In the genomic region with DNA sequence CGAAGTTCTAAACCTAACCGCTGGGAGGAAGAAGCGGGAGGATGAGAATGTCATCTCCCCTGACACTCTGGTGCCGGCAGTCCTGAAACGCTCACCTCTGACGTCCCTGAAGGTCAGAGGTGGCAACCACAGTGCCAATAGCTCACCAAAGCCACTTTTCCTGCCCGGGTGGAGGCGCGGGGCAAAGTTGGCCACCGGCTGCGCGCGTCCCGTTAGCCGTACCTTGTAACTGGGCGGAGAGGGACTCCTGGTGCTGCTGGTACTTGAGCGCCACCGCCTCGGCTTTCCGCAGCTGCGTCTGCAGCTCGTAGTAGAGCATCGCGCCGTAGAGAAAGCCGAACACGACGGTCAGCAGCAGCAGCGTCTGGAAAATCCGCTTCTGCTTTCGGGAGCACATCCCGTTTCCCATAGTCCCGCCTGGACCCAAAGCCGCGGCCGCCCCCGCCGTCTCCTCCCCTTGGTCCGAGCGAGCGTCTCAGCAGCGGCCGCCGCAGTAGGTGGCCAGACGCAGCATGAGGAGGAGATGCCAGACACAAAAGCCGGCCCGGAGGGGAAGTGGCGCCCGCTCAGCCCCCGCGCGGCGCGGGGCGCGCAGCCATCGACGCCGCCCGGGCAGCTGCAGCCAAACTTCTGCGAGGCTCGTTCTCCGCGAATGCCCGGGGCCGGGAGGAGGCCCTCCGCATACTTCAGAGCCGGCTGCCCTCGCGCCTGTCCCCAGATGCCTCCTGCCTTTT, we compare ENCODE assay signal across 1 cellular context.
A peak's percentile ranks its signal among the peaks of the same experiment; 100 is the strongest.
TF ChIP-seq lines count a peak whose summit lies in the region.

No MANE protein-coding gene starts in this region.

TF ChIP-seq in HepG2, 621 proteins besides CTCF, POLR2A, EP300 and RAD21 (continued from another document and continues in another):
- TF ChIP-seq, protein P1, sequence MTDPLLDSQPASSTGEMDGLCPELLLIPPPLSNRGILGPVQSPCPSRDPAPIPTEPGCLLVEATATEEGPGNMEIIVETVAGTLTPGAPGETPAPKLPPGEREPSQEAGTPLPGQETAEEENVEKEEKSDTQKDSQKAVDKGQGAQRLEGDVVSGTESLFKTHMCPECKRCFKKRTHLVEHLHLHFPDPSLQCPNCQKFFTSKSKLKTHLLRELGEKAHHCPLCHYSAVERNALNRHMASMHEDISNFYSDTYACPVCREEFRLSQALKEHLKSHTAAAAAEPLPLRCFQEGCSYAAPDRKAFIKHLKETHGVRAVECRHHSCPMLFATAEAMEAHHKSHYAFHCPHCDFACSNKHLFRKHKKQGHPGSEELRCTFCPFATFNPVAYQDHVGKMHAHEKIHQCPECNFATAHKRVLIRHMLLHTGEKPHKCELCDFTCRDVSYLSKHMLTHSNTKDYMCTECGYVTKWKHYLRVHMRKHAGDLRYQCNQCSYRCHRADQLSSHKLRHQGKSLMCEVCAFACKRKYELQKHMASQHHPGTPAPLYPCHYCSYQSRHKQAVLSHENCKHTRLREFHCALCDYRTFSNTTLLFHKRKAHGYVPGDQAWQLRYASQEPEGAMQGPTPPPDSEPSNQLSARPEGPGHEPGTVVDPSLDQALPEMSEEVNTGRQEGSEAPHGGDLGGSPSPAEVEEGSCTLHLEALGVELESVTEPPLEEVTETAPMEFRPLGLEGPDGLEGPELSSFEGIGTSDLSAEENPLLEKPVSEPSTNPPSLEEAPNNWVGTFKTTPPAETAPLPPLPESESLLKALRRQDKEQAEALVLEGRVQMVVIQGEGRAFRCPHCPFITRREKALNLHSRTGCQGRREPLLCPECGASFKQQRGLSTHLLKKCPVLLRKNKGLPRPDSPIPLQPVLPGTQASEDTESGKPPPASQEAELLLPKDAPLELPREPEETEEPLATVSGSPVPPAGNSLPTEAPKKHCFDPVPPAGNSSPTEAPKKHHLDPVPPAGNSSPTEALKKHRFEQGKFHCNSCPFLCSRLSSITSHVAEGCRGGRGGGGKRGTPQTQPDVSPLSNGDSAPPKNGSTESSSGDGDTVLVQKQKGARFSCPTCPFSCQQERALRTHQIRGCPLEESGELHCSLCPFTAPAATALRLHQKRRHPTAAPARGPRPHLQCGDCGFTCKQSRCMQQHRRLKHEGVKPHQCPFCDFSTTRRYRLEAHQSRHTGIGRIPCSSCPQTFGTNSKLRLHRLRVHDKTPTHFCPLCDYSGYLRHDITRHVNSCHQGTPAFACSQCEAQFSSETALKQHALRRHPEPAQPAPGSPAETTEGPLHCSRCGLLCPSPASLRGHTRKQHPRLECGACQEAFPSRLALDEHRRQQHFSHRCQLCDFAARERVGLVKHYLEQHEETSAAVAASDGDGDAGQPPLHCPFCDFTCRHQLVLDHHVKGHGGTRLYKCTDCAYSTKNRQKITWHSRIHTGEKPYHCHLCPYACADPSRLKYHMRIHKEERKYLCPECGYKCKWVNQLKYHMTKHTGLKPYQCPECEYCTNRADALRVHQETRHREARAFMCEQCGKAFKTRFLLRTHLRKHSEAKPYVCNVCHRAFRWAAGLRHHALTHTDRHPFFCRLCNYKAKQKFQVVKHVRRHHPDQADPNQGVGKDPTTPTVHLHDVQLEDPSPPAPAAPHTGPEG (CRISPR knock-in tag; IDR thresholded peaks at IDR 0.05) = no peak; the same call in 1 of the 2 replicates
- TF ChIP-seq ZNF101 (CRISPR knock-in tag; IDR thresholded peaks at IDR 0.05; ENCODE audit: borderline replicate concordance, low read depth) (no peak; the same call in 1 of the 2 replicates), ZNF138 (CRISPR knock-in tag; IDR thresholded peaks at IDR 0.05; ENCODE audit: low read depth) (no peak), FOXK2 (IDR thresholded peaks at IDR 0.05) (no peak), TAF15 (IDR thresholded peaks at IDR 0.05; ENCODE audit: low read depth, low read length, poor library complexity, severe bottlenecking) (no peak), ZNF557 (CRISPR knock-in tag; IDR thresholded peaks at IDR 0.05) (no peak), ZNF790 (CRISPR knock-in tag; IDR thresholded peaks at IDR 0.05; ENCODE audit: borderline replicate concordance) (no peak), RFX1 (IDR thresholded peaks at IDR 0.05) (no peak), SP4 (CRISPR knock-in tag; IDR thresholded peaks at IDR 0.05) (no peak), ZSCAN9 (CRISPR knock-in tag; IDR thresholded peaks at IDR 0.05; ENCODE audit: borderline replicate concordance) (no peak), ZNF501 (CRISPR knock-in tag; IDR thresholded peaks at IDR 0.05) (no peak), SOX13 (IDR thresholded peaks at IDR 0.05) (no peak), SOX13 (CRISPR knock-in tag; conservative IDR thresholded peaks at IDR 0.05 in 1 of 2, IDR thresholded peaks at IDR 0.05 in 1 of 2) (peak in 1 of 2 experiments; percentile 25; a peak in 1 of 4 replicates), ZNF678 (CRISPR knock-in tag; IDR thresholded peaks at IDR 0.05) (no peak), ZNF713 (CRISPR knock-in tag; IDR thresholded peaks at IDR 0.05) (no peak), ZSCAN22 (CRISPR knock-in tag; IDR thresholded peaks at IDR 0.05) (no peak; the same call in 1 of the 2 replicates), PHF21A (CRISPR knock-in tag; IDR thresholded peaks at IDR 0.05) (peak; percentile 17; the same call in 1 of the 2 replicates), SRY (CRISPR knock-in tag; IDR thresholded peaks at IDR 0.05) (no peak), ZNF468 (CRISPR knock-in tag; IDR thresholded peaks at IDR 0.05) (no peak), AGO1 (IDR thresholded peaks at IDR 0.05; ENCODE audit: low read depth, low read length, poor library complexity, severe bottlenecking) (no peak), NKX3-1 (CRISPR knock-in tag; IDR thresholded peaks at IDR 0.05) (no peak), ARNT2 (CRISPR knock-in tag; IDR thresholded peaks at IDR 0.05; ENCODE audit: low read depth) (no peak), ZNF264 (CRISPR knock-in tag; IDR thresholded peaks at IDR 0.05) (no peak), CHD2 (IDR thresholded peaks at IDR 0.05; ENCODE audit: low read depth, low read length) (no peak), HOXD1 (CRISPR knock-in tag; IDR thresholded peaks at IDR 0.05) (no peak), HDAC1 (CRISPR knock-in tag; IDR thresholded peaks at IDR 0.05) (peak; percentile 61; the same call in 1 of the 2 replicates), ZNF343 (CRISPR knock-in tag; IDR thresholded peaks at IDR 0.05) (no peak), CENPT (CRISPR knock-in tag; IDR thresholded peaks at IDR 0.05; ENCODE audit: low read depth) (no peak), ATM (IDR thresholded peaks at IDR 0.05; ENCODE audit: borderline replicate concordance) (no peak), ZNF747 (CRISPR knock-in tag; IDR thresholded peaks at IDR 0.05; ENCODE audit: borderline replicate concordance) (no peak), NFATC3 (CRISPR knock-in tag; IDR thresholded peaks at IDR 0.05) (0 out of 2 replicates have a peak, but pooled peaks have one; percentile 68), SMC3 (IDR thresholded peaks at IDR 0.05; ENCODE audit: low read length) (no peak), ZNF292 (CRISPR knock-in tag; IDR thresholded peaks at IDR 0.05; ENCODE audit: borderline replicate concordance, low read depth) (0 out of 2 replicates have a peak, but pooled peaks have one; percentile 57), SRSF4 (IDR thresholded peaks at IDR 0.05; ENCODE audit: low read depth, low read length, poor library complexity, severe bottlenecking) (no peak), NR2C2 (CRISPR knock-in tag; IDR thresholded peaks at IDR 0.05; ENCODE audit: borderline replicate concordance) (peak; percentile 62; the same call in 1 of the 2 replicates), ZNF672 (CRISPR knock-in tag; IDR thresholded peaks at IDR 0.05) (no peak), ZNF350 (CRISPR knock-in tag; IDR thresholded peaks at IDR 0.05; ENCODE audit: borderline replicate concordance, low read depth) (no peak), SOX5 (CRISPR knock-in tag; IDR thresholded peaks at IDR 0.05; ENCODE audit: borderline replicate concordance) (no peak), THAP11 (CRISPR knock-in tag; IDR thresholded peaks at IDR 0.05) (no peak), ZFP37 (CRISPR knock-in tag; IDR thresholded peaks at IDR 0.05; ENCODE audit: borderline replicate concordance) (peak; percentile 57; the same call in 1 of the 2 replicates), TCF12 (IDR thresholded peaks at IDR 0.05) (no peak), TCF12 (CRISPR knock-in tag; IDR thresholded peaks at IDR 0.05) (no peak), MAF1 (CRISPR knock-in tag; IDR thresholded peaks at IDR 0.05; ENCODE audit: borderline replicate concordance) (0 out of 2 replicates have a peak, but pooled peaks have one; percentile 27), ZNF841 (CRISPR knock-in tag; IDR thresholded peaks at IDR 0.05; ENCODE audit: borderline replicate concordance) (no peak), ZFYVE20 (CRISPR knock-in tag; IDR thresholded peaks at IDR 0.05; ENCODE audit: borderline replicate concordance, low read depth) (no peak), POGZ (CRISPR knock-in tag; IDR thresholded peaks at IDR 0.05) (0 out of 2 replicates have a peak, but pooled peaks have one; percentile 25), ZNF143 (CRISPR knock-in tag; IDR thresholded peaks at IDR 0.05) (no peak), SMAD1 (CRISPR knock-in tag; IDR thresholded peaks at IDR 0.05; ENCODE audit: borderline replicate concordance, low read depth) (no peak)
- TF ChIP-seq, protein P2, sequence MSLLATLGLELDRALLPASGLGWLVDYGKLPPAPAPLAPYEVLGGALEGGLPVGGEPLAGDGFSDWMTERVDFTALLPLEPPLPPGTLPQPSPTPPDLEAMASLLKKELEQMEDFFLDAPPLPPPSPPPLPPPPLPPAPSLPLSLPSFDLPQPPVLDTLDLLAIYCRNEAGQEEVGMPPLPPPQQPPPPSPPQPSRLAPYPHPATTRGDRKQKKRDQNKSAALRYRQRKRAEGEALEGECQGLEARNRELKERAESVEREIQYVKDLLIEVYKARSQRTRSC (CRISPR knock-in tag; IDR thresholded peaks at IDR 0.05; ENCODE audit: low read depth) = no peak
- TF ChIP-seq, protein P3, sequence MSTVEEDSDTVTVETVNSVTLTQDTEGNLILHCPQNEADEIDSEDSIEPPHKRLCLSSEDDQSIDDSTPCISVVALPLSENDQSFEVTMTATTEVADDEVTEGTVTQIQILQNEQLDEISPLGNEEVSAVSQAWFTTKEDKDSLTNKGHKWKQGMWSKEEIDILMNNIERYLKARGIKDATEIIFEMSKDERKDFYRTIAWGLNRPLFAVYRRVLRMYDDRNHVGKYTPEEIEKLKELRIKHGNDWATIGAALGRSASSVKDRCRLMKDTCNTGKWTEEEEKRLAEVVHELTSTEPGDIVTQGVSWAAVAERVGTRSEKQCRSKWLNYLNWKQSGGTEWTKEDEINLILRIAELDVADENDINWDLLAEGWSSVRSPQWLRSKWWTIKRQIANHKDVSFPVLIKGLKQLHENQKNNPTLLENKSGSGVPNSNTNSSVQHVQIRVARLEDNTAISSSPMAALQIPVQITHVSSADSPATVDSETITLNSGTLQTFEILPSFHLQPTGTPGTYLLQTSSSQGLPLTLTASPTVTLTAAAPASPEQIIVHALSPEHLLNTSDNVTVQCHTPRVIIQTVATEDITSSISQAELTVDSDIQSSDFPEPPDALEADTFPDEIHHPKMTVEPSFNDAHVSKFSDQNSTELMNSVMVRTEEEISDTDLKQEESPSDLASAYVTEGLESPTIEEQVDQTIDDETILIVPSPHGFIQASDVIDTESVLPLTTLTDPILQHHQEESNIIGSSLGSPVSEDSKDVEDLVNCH (CRISPR knock-in tag; IDR thresholded peaks at IDR 0.05) = no peak
- TF ChIP-seq, protein P4, sequence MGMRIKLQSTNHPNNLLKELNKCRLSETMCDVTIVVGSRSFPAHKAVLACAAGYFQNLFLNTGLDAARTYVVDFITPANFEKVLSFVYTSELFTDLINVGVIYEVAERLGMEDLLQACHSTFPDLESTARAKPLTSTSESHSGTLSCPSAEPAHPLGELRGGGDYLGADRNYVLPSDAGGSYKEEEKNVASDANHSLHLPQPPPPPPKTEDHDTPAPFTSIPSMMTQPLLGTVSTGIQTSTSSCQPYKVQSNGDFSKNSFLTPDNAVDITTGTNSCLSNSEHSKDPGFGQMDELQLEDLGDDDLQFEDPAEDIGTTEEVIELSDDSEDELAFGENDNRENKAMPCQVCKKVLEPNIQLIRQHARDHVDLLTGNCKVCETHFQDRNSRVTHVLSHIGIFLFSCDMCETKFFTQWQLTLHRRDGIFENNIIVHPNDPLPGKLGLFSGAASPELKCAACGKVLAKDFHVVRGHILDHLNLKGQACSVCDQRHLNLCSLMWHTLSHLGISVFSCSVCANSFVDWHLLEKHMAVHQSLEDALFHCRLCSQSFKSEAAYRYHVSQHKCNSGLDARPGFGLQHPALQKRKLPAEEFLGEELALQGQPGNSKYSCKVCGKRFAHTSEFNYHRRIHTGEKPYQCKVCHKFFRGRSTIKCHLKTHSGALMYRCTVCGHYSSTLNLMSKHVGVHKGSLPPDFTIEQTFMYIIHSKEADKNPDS (CRISPR knock-in tag; IDR thresholded peaks at IDR 0.05) = no peak
- TF ChIP-seq, protein P5, sequence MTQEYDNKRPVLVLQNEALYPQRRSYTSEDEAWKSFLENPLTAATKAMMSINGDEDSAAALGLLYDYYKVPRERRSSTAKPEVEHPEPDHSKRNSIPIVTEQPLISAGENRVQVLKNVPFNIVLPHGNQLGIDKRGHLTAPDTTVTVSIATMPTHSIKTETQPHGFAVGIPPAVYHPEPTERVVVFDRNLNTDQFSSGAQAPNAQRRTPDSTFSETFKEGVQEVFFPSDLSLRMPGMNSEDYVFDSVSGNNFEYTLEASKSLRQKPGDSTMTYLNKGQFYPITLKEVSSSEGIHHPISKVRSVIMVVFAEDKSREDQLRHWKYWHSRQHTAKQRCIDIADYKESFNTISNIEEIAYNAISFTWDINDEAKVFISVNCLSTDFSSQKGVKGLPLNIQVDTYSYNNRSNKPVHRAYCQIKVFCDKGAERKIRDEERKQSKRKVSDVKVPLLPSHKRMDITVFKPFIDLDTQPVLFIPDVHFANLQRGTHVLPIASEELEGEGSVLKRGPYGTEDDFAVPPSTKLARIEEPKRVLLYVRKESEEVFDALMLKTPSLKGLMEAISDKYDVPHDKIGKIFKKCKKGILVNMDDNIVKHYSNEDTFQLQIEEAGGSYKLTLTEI (CRISPR knock-in tag; conservative IDR thresholded peaks at IDR 0.05) = no peak
- TF ChIP-seq, protein P6, sequence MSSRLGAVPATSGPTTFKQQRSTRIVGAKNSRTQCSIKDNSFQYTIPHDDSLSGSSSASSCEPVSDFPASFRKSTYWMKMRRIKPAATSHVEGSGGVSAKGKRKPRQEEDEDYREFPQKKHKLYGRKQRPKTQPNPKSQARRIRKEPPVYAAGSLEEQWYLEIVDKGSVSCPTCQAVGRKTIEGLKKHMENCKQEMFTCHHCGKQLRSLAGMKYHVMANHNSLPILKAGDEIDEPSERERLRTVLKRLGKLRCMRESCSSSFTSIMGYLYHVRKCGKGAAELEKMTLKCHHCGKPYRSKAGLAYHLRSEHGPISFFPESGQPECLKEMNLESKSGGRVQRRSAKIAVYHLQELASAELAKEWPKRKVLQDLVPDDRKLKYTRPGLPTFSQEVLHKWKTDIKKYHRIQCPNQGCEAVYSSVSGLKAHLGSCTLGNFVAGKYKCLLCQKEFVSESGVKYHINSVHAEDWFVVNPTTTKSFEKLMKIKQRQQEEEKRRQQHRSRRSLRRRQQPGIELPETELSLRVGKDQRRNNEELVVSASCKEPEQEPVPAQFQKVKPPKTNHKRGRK (CRISPR knock-in tag; IDR thresholded peaks at IDR 0.05) = no peak
- TF ChIP-seq, protein P7, sequence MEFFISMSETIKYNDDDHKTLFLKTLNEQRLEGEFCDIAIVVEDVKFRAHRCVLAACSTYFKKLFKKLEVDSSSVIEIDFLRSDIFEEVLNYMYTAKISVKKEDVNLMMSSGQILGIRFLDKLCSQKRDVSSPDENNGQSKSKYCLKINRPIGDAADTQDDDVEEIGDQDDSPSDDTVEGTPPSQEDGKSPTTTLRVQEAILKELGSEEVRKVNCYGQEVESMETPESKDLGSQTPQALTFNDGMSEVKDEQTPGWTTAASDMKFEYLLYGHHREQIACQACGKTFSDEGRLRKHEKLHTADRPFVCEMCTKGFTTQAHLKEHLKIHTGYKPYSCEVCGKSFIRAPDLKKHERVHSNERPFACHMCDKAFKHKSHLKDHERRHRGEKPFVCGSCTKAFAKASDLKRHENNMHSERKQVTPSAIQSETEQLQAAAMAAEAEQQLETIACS (CRISPR knock-in tag; IDR thresholded peaks at IDR 0.05) = 0 out of 2 replicates have a peak, but pooled peaks have one; percentile 41
